Comparison of ENCODE assay signal across 13 cellular contexts in the genomic region with DNA sequence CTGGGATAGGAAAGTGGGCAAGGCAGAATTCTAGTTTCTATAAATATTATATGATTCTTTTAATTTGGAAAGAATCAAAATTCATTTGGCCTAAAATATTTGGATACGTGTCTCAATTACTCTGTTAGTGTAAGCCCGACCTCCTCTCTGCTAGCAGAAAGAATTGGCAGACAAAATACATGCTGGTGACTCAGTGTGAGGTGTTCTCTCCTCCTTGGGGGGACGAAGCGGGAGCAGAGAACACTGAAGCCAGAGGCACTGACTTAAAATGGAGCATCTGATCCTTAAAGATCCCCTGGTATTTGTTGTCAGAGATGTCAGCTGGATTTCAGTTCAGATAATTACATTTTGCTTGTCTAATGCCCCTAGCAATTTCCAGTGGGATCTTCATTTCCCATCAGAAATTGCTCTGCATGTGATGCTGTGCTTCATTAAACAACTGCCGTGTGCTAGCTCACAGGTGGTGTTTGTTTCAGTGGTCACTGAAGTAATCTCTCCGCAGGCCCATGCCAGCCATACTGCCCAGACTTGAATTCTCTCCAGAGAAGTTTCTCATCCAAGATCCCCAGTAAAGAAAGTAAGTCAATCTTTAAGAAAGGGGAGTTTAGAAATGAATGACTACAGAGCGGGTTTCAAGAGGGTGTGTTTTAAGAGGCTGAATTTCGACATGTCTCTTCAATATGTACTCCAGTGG.
DNase-seq lines count a peak whose midpoint lies in the region; TF ChIP-seq lines count a peak whose summit lies in the region.
"Had no signal": no experiment of that assay in that cellular context is flagged by ENCODE, and none has a peak within 500 bp of the region (broad histone marks: within the 10 kb centered on the region; RNA-seq: fewer than 3 reads in every experiment).

No MANE protein-coding gene starts in this region.

- no peak for TF ChIP-seq CTCF in astrocyte of the cerebellum (IDR thresholded peaks at IDR 0.05; ENCODE audit: low read depth, low read length, missing control alignments)

- DNase-seq in ACHN (peak; percentile 74), HPDE6-E6E7 (ENCODE audit: extremely low spot score) (peak; percentile 71), astrocyte of the cerebellum (ENCODE audit: low read depth) (peak; percentile 62), glomerular visceral epithelial cell (ENCODE audit: extremely low spot score) (peak; percentile 72), activated gamma-delta T cell (lab: John Stamatoyannopoulos, UW) (no peak), mesenteric fat pad (ENCODE audit: low spot score) (no peak)
- no peak for DNase-seq in activated CD8-positive, alpha-beta memory T cell treated with anti-CD3 and anti-CD28 coated beads, Interleukin-2, amount 50 U/mL, for 4 hours
- no peak for DNase-seq in stimulated activated CD8-positive, alpha-beta memory T cell treated with anti-CD3 and anti-CD28 coated beads, Interleukin-4, amount 100 ng/mL, for 48 hours
- DNase-seq: activated CD4-positive, CD25-positive, alpha-beta regulatory T cell; AML-193; glutamatergic neuron; testis had no signal

- no peak overlapping the region for H3K4me3 ChIP-seq in astrocyte of the cerebellum (ENCODE audit: low read depth, low read length)
- H3K4me3 ChIP-seq: K562, testis had no signal

- in situ Hi-C loops in ACHN (cut with HindIII; ENCODE audit: low pct_ligation_motif_present, low pct_unique_long_range_greater_than_20kb, low sequenced_read_pairs) (no loop called here), astrocyte of the cerebellum (cut with HindIII; ENCODE audit: low sequenced_read_pairs) (no loop called here)

Comparison
In these comparisons a context has a peak if more than half of its experiments do, and no peak if none do; other contexts are left out.
1. DNase-seq: peak in ACHN (single experiment), HPDE6-E6E7 (single experiment), astrocyte of the cerebellum (single experiment) and glomerular visceral epithelial cell (single experiment); none in activated CD8-positive, alpha-beta memory T cell treated with anti-CD3 and anti-CD28 coated beads, Interleukin-2, amount 50 U/mL, for 4 hours (single experiment), activated gamma-delta T cell (single experiment), stimulated activated CD8-positive, alpha-beta memory T cell treated with anti-CD3 and anti-CD28 coated beads, Interleukin-4, amount 100 ng/mL, for 48 hours (single experiment) and mesenteric fat pad (single experiment).